ENCODE assay signal across 1 cellular context in the genomic region with DNA sequence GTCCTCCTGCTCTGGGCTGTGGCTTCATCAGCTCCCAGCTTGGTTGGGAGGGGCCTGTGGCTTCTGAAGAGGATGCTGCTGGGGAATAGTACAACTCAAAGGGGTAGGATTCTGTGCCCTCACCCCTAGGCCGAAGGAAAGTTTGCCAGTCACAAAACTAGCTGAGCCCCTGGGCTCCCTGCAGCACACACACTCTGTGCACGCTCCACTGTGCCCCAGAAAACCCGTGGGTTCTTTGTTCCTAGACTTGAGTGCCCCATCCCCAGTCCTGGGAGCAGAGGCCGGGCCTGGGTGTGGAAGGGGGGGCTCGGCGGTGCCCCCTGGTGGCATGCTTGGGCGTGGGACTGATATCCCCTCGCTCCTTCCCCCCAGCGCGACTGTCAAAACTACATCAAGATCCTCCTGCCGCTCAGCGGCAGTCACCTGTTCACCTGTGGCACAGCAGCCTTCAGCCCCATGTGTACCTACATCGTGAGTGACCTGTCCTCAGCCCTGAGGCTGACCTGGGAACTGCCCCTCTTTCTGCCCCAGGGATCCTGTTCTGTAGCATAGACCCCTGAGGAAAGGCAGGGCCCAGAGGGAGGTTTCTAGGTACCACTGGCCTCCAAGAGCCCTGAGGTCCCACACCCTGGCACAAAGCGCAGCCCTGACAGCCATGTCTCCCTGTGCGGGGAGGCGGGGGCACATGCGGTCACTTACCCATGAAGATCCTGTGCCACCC.
TF ChIP-seq lines count a peak whose summit lies in the region.

No MANE protein-coding gene starts in this region.

TF ChIP-seq in H1, 55 proteins besides CTCF, POLR2A, EP300 and RAD21:
- TF ChIP-seq, protein P1, sequence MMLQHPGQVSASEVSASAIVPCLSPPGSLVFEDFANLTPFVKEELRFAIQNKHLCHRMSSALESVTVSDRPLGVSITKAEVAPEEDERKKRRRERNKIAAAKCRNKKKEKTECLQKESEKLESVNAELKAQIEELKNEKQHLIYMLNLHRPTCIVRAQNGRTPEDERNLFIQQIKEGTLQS (IDR thresholded peaks at IDR 0.05; ENCODE audit: insufficient read depth, low read depth, low read length): no peak
- 0 out of 4 replicates have a peak, but pooled peaks of 1 of the 2 experiments have one; percentile 37 for TF ChIP-seq SIN3A (conservative IDR thresholded peaks at IDR 0.05 in 1 of 2, IDR thresholded peaks at IDR 0.05 in 1 of 2; ENCODE audit: low read depth in 1 of 2, low read length in 2 of 2)
